In the genomic region with DNA sequence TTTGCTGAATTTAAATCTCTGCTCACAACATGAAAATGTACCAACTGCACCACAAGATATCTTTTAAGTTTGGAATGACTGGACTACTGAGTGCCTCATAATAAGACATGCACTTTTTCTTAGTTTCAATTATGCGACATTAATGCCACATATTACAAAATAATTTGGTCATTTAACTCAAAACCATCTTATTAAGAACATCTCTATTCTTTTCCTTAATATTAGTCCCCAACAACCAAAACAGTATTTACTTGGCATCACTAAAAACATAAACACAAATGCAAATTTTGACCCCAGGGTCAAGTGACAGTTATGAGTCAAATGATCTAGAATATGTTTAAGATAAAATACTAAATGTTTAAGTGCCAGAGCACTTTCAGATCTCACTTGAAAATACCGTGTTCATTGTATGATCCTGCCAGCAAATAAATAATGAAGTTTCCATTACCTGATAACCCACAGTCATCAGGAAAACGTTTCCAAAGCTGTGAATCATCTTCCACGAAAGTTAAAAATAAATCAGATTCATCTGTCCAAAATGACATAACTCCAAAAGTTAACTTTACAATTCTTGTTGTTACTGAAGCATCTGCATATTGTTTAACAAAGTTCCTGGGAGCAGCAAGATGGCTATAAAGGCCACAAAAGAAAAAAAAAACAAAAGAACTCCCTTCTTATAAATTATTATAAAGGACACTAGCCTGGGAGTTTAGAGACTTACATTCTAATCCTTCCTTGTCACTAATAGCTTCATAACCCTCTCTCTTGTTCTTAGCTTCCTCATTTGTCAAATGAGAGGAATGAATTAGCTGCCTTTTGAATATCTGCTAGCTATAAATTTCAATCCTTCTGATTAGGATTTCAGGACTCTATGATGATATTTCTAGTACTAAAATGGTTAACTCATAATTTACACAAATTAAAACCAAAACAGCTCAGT, we compare ENCODE assay signal across 9 cellular contexts. TPM values are rescaled to one million over a fixed set of nuclear protein-coding genes. Genes with fewer than 3 reads are reported as not detected.
DNase-seq lines count a peak whose midpoint lies in the region; ATAC-seq and TF ChIP-seq lines count a peak whose summit lies in the region.
"Had no signal": no experiment of that assay in that cellular context is flagged by ENCODE, and none has a peak within 500 bp of the region (broad histone marks: within the 10 kb centered on the region; RNA-seq: fewer than 3 reads in every experiment).

No MANE protein-coding gene starts in this region.

- peak; percentile 67 for ATAC-seq in activated CD8-positive, alpha-beta T cell treated with anti-CD3 and anti-CD28 coated beads for 36 hours
- ATAC-seq in activated CD8-positive, alpha-beta T cell treated with anti-CD3 and anti-CD28 coated beads, Interleukin-2, amount 10 ng/mL, durations not matched to agents 7 days and 5 days, result no peak
- ATAC-seq in HG03432 (IDR thresholded peaks at IDR 0.05; ENCODE audit: unreplicated experiment), result peak; percentile 77
- peak; percentile 89 for ATAC-seq in stimulated activated effector memory CD8-positive, alpha-beta T cell treated with anti-CD3 and anti-CD28 coated beads, Interleukin-12 subunit alpha, Interleukin-12 subunit beta, amount 100 ng/mL, for 72 hours
- ATAC-seq in upper lobe of right lung, result no peak

- peaks cover 7% of the 10 kb centered on the region for H3K9me3 ChIP-seq in upper lobe of right lung
- no peaks in the 10 kb centered on the region for H3K9me3 ChIP-seq in MM.1S (replicated peaks; ENCODE audit: insufficient read depth, low read length)

- H3K27ac Mint-ChIP-seq in activated CD8-positive, alpha-beta T cell treated with anti-CD3 and anti-CD28 coated beads for 36 hours, result peak overlapping the region; percentile 44
- no peak overlapping the region for H3K27ac Mint-ChIP-seq in activated CD8-positive, alpha-beta T cell treated with anti-CD3 and anti-CD28 coated beads, Interleukin-2, amount 10 ng/mL, durations not matched to agents 7 days and 5 days
- H3K27ac Mint-ChIP-seq in stimulated activated effector memory CD8-positive, alpha-beta T cell treated with anti-CD3 and anti-CD28 coated beads, Interleukin-12 subunit alpha, Interleukin-12 subunit beta, amount 100 ng/mL, for 72 hours, result peak overlapping the region; percentile 52

- POLR2A ChIA-PET in activated CD8-positive, alpha-beta T cell treated with anti-CD3 and anti-CD28 coated beads for 36 hours (lab: Charles Lee), result interaction anchor here (0.6 to 1.1 kb wide), 2 partner anchors 31 to 212 kb away, joined by 3 to 7 read pairs; a partner anchor contains a TSS
- POLR2A ChIA-PET in activated CD8-positive, alpha-beta T cell treated with anti-CD3 and anti-CD28 coated beads, Interleukin-2, amount 10 ng/mL, durations not matched to agents 7 days and 5 days (lab: Charles Lee), result interaction anchor here (0.9 kb wide), 1 partner anchor 32 kb away, joined by 4 read pairs; a partner anchor contains a TSS

- intact Hi-C loops in activated CD8-positive, alpha-beta T cell treated with anti-CD3 and anti-CD28 coated beads for 36 hours (cut with micrococcal nuclease), result no loop called here
- intact Hi-C loops in upper lobe of right lung (cut with DNase I), result no loop called here

- H3K36me3 ChIP-seq in upper lobe of right lung (no peaks in the 10 kb centered on the region), MM.1S (replicated peaks; ENCODE audit: insufficient read depth, low read length) (no peaks in the 10 kb centered on the region)

- no peak for TF ChIP-seq CTCF in activated CD8-positive, alpha-beta T cell treated with anti-CD3 and anti-CD28 coated beads for 36 hours (IDR thresholded peaks at IDR 0.05)
- TF ChIP-seq CTCF in coronary artery (IDR thresholded peaks at IDR 0.05) (no peak), upper lobe of right lung (IDR thresholded peaks at IDR 0.05) (no peak), MM.1S (IDR thresholded peaks at IDR 0.05; ENCODE audit: low read length) (no peak)

- peaks cover 19% of the 10 kb centered on the region for H3K36me3 Mint-ChIP-seq in activated CD8-positive, alpha-beta T cell treated with anti-CD3 and anti-CD28 coated beads for 36 hours (ENCODE audit: low read depth)
- H3K36me3 Mint-ChIP-seq in activated CD8-positive, alpha-beta T cell treated with anti-CD3 and anti-CD28 coated beads, Interleukin-2, amount 10 ng/mL, durations not matched to agents 7 days and 5 days (ENCODE audit: low read depth), result peaks cover 30% of the 10 kb centered on the region
- H3K36me3 Mint-ChIP-seq in stimulated activated effector memory CD8-positive, alpha-beta T cell treated with anti-CD3 and anti-CD28 coated beads, Interleukin-12 subunit alpha, Interleukin-12 subunit beta, amount 100 ng/mL, for 72 hours, result peaks cover 6% of the 10 kb centered on the region

- H3K27ac ChIP-seq in coronary artery (peak overlapping the region; percentile 20 to 33), upper lobe of right lung (no peak overlapping the region), MM.1S (ENCODE audit: low read length) (no peak overlapping the region)
- H3K27ac ChIP-seq: BLaER1 had no signal

- H3K4me1 ChIP-seq in upper lobe of right lung (peaks cover 34% of the 10 kb centered on the region), MM.1S (ENCODE audit: low read length) (no peaks in the 10 kb centered on the region)

- no peaks in the 10 kb centered on the region for H3K9me2 ChIP-seq in MM.1S (replicated peaks; ENCODE audit: insufficient read depth, low read length)

- no peaks in the 10 kb centered on the region for H3F3A ChIP-seq in MM.1S (ENCODE audit: insufficient read depth, low read length)

- H3K4me3 ChIP-seq in coronary artery, result no peak overlapping the region
- H3K4me3 ChIP-seq in upper lobe of right lung, result no peak overlapping the region
- no peak overlapping the region for H3K4me3 ChIP-seq in MM.1S (ENCODE audit: low read length)
- H3K4me3 ChIP-seq: BLaER1 had no signal

- H3K27me3 ChIP-seq in upper lobe of right lung (no peaks in the 10 kb centered on the region), MM.1S (replicated peaks; ENCODE audit: insufficient read depth, low read length) (no peaks in the 10 kb centered on the region)
- H3K27me3 ChIP-seq: BLaER1 had no signal

- no peak overlapping the region for H3K4me2 ChIP-seq in MM.1S (ENCODE audit: low read depth, low read length)

- H3K9ac ChIP-seq in MM.1S (ENCODE audit: low read length), result no peak overlapping the region
- H3K9ac ChIP-seq: BLaER1 had no signal

- peak overlapping the region; percentile 0 for H3K4me3 Mint-ChIP-seq in activated CD8-positive, alpha-beta T cell treated with anti-CD3 and anti-CD28 coated beads for 36 hours
- H3K4me3 Mint-ChIP-seq in activated CD8-positive, alpha-beta T cell treated with anti-CD3 and anti-CD28 coated beads, Interleukin-2, amount 10 ng/mL, durations not matched to agents 7 days and 5 days, result no peak overlapping the region
- no peak overlapping the region for H3K4me3 Mint-ChIP-seq in stimulated activated effector memory CD8-positive, alpha-beta T cell treated with anti-CD3 and anti-CD28 coated beads, Interleukin-12 subunit alpha, Interleukin-12 subunit beta, amount 100 ng/mL, for 72 hours

- peaks cover 44% of the 10 kb centered on the region for H3K4me1 Mint-ChIP-seq in activated CD8-positive, alpha-beta T cell treated with anti-CD3 and anti-CD28 coated beads for 36 hours (ENCODE audit: low read depth)
- peaks cover 14% of the 10 kb centered on the region for H3K4me1 Mint-ChIP-seq in activated CD8-positive, alpha-beta T cell treated with anti-CD3 and anti-CD28 coated beads, Interleukin-2, amount 10 ng/mL, durations not matched to agents 7 days and 5 days (ENCODE audit: low read depth)
- peaks cover 47% of the 10 kb centered on the region for H3K4me1 Mint-ChIP-seq in stimulated activated effector memory CD8-positive, alpha-beta T cell treated with anti-CD3 and anti-CD28 coated beads, Interleukin-12 subunit alpha, Interleukin-12 subunit beta, amount 100 ng/mL, for 72 hours

- no peak for DNase-seq in activated CD8-positive, alpha-beta T cell treated with anti-CD3 and anti-CD28 coated beads for 36 hours
- DNase-seq in activated CD8-positive, alpha-beta T cell treated with anti-CD3 and anti-CD28 coated beads, Interleukin-2, amount 10 ng/mL, durations not matched to agents 7 days and 5 days, result no peak
- DNase-seq in coronary artery (ENCODE audit: low spot score), result no peak
- no peak for DNase-seq in stimulated activated effector memory CD8-positive, alpha-beta T cell treated with anti-CD3 and anti-CD28 coated beads, Interleukin-12 subunit alpha, Interleukin-12 subunit beta, amount 100 ng/mL, for 72 hours (ENCODE audit: low spot score in 2 of 2)
- no peak for DNase-seq in amygdala (lab: John Stamatoyannopoulos, UW)
- DNase-seq in upper lobe of right lung, result no peak
- no peak for DNase-seq in MM.1S

- no peaks in the 10 kb centered on the region for H4K20me1 ChIP-seq in MM.1S (ENCODE audit: insufficient read depth, low read length)

- no peaks in the 10 kb centered on the region for H3K27me3 Mint-ChIP-seq in activated CD8-positive, alpha-beta T cell treated with anti-CD3 and anti-CD28 coated beads for 36 hours
- no peaks in the 10 kb centered on the region for H3K27me3 Mint-ChIP-seq in activated CD8-positive, alpha-beta T cell treated with anti-CD3 and anti-CD28 coated beads, Interleukin-2, amount 10 ng/mL, durations not matched to agents 7 days and 5 days (ENCODE audit: low read depth)

- H3K9me3 Mint-ChIP-seq in activated CD8-positive, alpha-beta T cell treated with anti-CD3 and anti-CD28 coated beads for 36 hours, result peaks cover 16% of the 10 kb centered on the region
- peaks cover 14% of the 10 kb centered on the region for H3K9me3 Mint-ChIP-seq in activated CD8-positive, alpha-beta T cell treated with anti-CD3 and anti-CD28 coated beads, Interleukin-2, amount 10 ng/mL, durations not matched to agents 7 days and 5 days (ENCODE audit: insufficient read depth)
- H3K9me3 Mint-ChIP-seq in stimulated activated effector memory CD8-positive, alpha-beta T cell treated with anti-CD3 and anti-CD28 coated beads, Interleukin-12 subunit alpha, Interleukin-12 subunit beta, amount 100 ng/mL, for 72 hours, result peaks cover 3% of the 10 kb centered on the region

- CTCF ChIA-PET in activated CD8-positive, alpha-beta T cell treated with anti-CD3 and anti-CD28 coated beads for 36 hours (lab: Charles Lee), result interaction anchor here (0.8 to 1.6 kb wide), 5 partner anchors 9 to 88 kb away, joined by 3 to 8 read pairs (median 3); no protein-coding TSS in a partner anchor
- CTCF ChIA-PET in activated CD8-positive, alpha-beta T cell treated with anti-CD3 and anti-CD28 coated beads, Interleukin-2, amount 10 ng/mL, durations not matched to agents 7 days and 5 days (lab: Charles Lee), result interaction anchor here (0.7 to 1.8 kb wide), 4 partner anchors 9 to 277 kb away, joined by 3 to 4 read pairs (median 3); no protein-coding TSS in a partner anchor

- peaks cover 59% of the 10 kb centered on the region for H3K79me2 ChIP-seq in MM.1S (ENCODE audit: low read length)

- no peak overlapping the region for H2AFZ ChIP-seq in MM.1S (ENCODE audit: low read length)

RNA-seq across cellular contexts. Expression of a gene that starts 30.5 kb away (rescaled TPM):
- total RNA-seq in activated CD8-positive, alpha-beta T cell treated with anti-CD3 and anti-CD28 coated beads for 36 hours, result 1 to 10 TPM; 3.6 to 4.0 TPM
- 1 to 10 TPM; 7.6 to 7.7 TPM for total RNA-seq in activated CD8-positive, alpha-beta T cell treated with anti-CD3 and anti-CD28 coated beads, Interleukin-2, amount 10 ng/mL, durations not matched to agents 7 days and 5 days
- total RNA-seq in upper lobe of right lung, result 7.1 TPM

RNA-seq across cellular contexts. Expression of a gene that starts 31.2 kb away (rescaled TPM):
- total RNA-seq in activated CD8-positive, alpha-beta T cell treated with anti-CD3 and anti-CD28 coated beads for 36 hours, result 10 to 100 TPM; 14.7 to 15.3 TPM
- 10 to 100 TPM; 19.0 to 23.0 TPM for total RNA-seq in activated CD8-positive, alpha-beta T cell treated with anti-CD3 and anti-CD28 coated beads, Interleukin-2, amount 10 ng/mL, durations not matched to agents 7 days and 5 days
- total RNA-seq in upper lobe of right lung, result 35.0 TPM

Comparison
In these comparisons a context has a peak if more than half of its experiments do, and no peak if none do; other contexts are left out.
1. ATAC-seq: peak in activated CD8-positive, alpha-beta T cell treated with anti-CD3 and anti-CD28 coated beads for 36 hours (single experiment), HG03432 (single experiment) and stimulated activated effector memory CD8-positive, alpha-beta T cell treated with anti-CD3 and anti-CD28 coated beads, Interleukin-12 subunit alpha, Interleukin-12 subunit beta, amount 100 ng/mL, for 72 hours (single experiment); none in activated CD8-positive, alpha-beta T cell treated with anti-CD3 and anti-CD28 coated beads, Interleukin-2, amount 10 ng/mL, durations not matched to agents 7 days and 5 days (single experiment) and upper lobe of right lung (single experiment).
2. H3K27ac ChIP-seq: peak in coronary artery (2 of 2); none in upper lobe of right lung (single experiment) and MM.1S (single experiment).